9 cellular contexts compared by ENCODE assay signal in genomic region chr4:17811078-17811603, GRCh38. TPM values are rescaled to one million over a fixed set of nuclear protein-coding genes. Genes with fewer than 3 reads are reported as not detected.
DNase-seq lines count a peak whose midpoint lies in the region; ATAC-seq and TF ChIP-seq lines count a peak whose summit lies in the region.
"Had no signal": no experiment of that assay in that cellular context is flagged by ENCODE, and none has a peak within 500 bp of the region (broad histone marks: within the 10 kb centered on the region; RNA-seq: fewer than 3 reads in every experiment).

No MANE protein-coding gene starts in this region.

- no peaks in the 10 kb centered on the region for H3K27me3 ChIP-seq in CD4-positive, CD25-positive, alpha-beta regulatory T cell (ENCODE audit: control insufficient read depth, insufficient read depth, low read length)
- H3K27me3 ChIP-seq in WERI-Rb-1 (ENCODE audit: insufficient read depth, low read depth, severe bottlenecking) (no peaks in the 10 kb centered on the region), heart right ventricle (no peaks in the 10 kb centered on the region), gastrocnemius medialis (no peaks in the 10 kb centered on the region)

- peak overlapping the region; percentile 98 to 100 (median 98) for H3K27ac Mint-ChIP-seq in CD4-positive, CD25-positive, alpha-beta regulatory T cell

- in situ Hi-C loops in gastrocnemius medialis (cut with MboI; ENCODE audit: low sequenced_read_pairs in 4 of 4): loop anchor here (10.0 to 25.0 kb wide), 4 partner anchors 201 to 784 kb away; partner anchors contain the start of gene LCORL (in 2 of the 4)

- H3K4me3 Mint-ChIP-seq in CD4-positive, CD25-positive, alpha-beta regulatory T cell: peak overlapping the region; percentile 94 to 99 (median 97)

- H3K9me3 ChIP-seq in CD4-positive, CD25-positive, alpha-beta regulatory T cell (ENCODE audit: control insufficient read depth in 2 of 2, low read length in 2 of 2): no peaks in the 10 kb centered on the region
- no peaks in the 10 kb centered on the region for H3K9me3 ChIP-seq in WERI-Rb-1 (ENCODE audit: severe bottlenecking)
- no peaks in the 10 kb centered on the region for H3K9me3 ChIP-seq in heart right ventricle
- no peaks in the 10 kb centered on the region for H3K9me3 ChIP-seq in gastrocnemius medialis

- intact Hi-C loops in heart right ventricle (cut with DNase I) (loop anchor here in 7 of 10 donors (2.0 to 10.0 kb wide), 9 partner anchors 196 to 784 kb away; partner anchors contain the start of genes LCORL (in 3 of the 7), LAP3 (in 1 of the 7) and MED28 (in 1 of the 7)), gastrocnemius medialis (cut with DNase I; ENCODE audit: low total_unique reads) (no loop called here)

- TF ChIP-seq CTCF in WERI-Rb-1 (IDR thresholded peaks at IDR 0.05; ENCODE audit: low read depth, low read length) (no peak), heart right ventricle (IDR thresholded peaks at IDR 0.05) (no peak), gastrocnemius medialis (IDR thresholded peaks at IDR 0.05 in 4 of 5, conservative IDR thresholded peaks at IDR 0.05 in 1 of 5) (no peak)

- no peaks in the 10 kb centered on the region for H3K9me3 Mint-ChIP-seq in CD4-positive, CD25-positive, alpha-beta regulatory T cell

- peaks cover 60% of the 10 kb centered on the region for H3K4me1 ChIP-seq in CD4-positive, CD25-positive, alpha-beta regulatory T cell (ENCODE audit: control insufficient read depth, insufficient read depth, low read length, poor library complexity, severe bottlenecking)
- H3K4me1 ChIP-seq in heart right ventricle (peaks cover 0 to 63% (median 41%) of the 10 kb centered on the region in 9 donors), gastrocnemius medialis (peaks cover 43 to 47% of the 10 kb centered on the region in 2 donors)

- H3K36me3 Mint-ChIP-seq in CD4-positive, CD25-positive, alpha-beta regulatory T cell: peaks cover 5% of the 10 kb centered on the region

- H3K27me3 Mint-ChIP-seq in CD4-positive, CD25-positive, alpha-beta regulatory T cell: no peaks in the 10 kb centered on the region

- DNase-seq in CD4-positive, CD25-positive, alpha-beta regulatory T cell: no peak
- DNase-seq in WERI-Rb-1 (peak; percentile 42), heart right ventricle (peak in 1 of 2 donors; percentile 25), gastrocnemius medialis (peak in 1 of 2 donors; percentile 17), GOT3 (lab: John Stamatoyannopoulos, UW) (no peak), NAMALWA (ENCODE audit: low spot score) (no peak)

- ATAC-seq in CD4-positive, CD25-positive, alpha-beta regulatory T cell (ENCODE audit: low read depth in 2 of 2): peak; percentile 7
- ATAC-seq in GM19351 (IDR thresholded peaks at IDR 0.05; ENCODE audit: unreplicated experiment) (peak; percentile 25), HG03280 (IDR thresholded peaks at IDR 0.05; ENCODE audit: unreplicated experiment) (peak; percentile 38), heart right ventricle (peak in 2 of 8 donors; percentile 16 to 56), gastrocnemius medialis (peak in 1 of 2 donors; percentile 1)

- no peaks in the 10 kb centered on the region for H3K36me3 ChIP-seq in CD4-positive, CD25-positive, alpha-beta regulatory T cell (ENCODE audit: control insufficient read depth, insufficient read depth, low read length)
- H3K36me3 ChIP-seq in WERI-Rb-1 (peaks cover 71% of the 10 kb centered on the region), heart right ventricle (no peaks in the 10 kb centered on the region), gastrocnemius medialis (no peaks in the 10 kb centered on the region)

- H3K4me1 Mint-ChIP-seq in CD4-positive, CD25-positive, alpha-beta regulatory T cell: peaks cover 34 to 62% (median 37%) of the 10 kb centered on the region in 4 donors

- H3K27ac ChIP-seq in CD4-positive, CD25-positive, alpha-beta regulatory T cell (ENCODE audit: insufficient read depth, low read length, poor library complexity, severe bottlenecking): peak overlapping the region; percentile 96
- H3K27ac ChIP-seq in WERI-Rb-1: peak overlapping the region; percentile 95
- H3K27ac ChIP-seq in heart right ventricle: peak overlapping the region in 2 of 10 donors; percentile 97
- peak overlapping the region in 2 of 4 donors; percentile 19 to 94 for H3K27ac ChIP-seq in gastrocnemius medialis

- no peak for TF ChIP-seq POLR2A in gastrocnemius medialis (IDR thresholded peaks at IDR 0.05)

- 0 to 1% methylated on average over 36 to 48 of the region's 48 CpGs for WGBS in heart right ventricle, 2 donors

- peak overlapping the region; percentile 93 for H3K4me3 ChIP-seq in CD4-positive, CD25-positive, alpha-beta regulatory T cell (ENCODE audit: low read depth, low read length)
- H3K4me3 ChIP-seq in WERI-Rb-1 (ENCODE audit: low read depth, low read length): peak overlapping the region; percentile 94
- H3K4me3 ChIP-seq in heart right ventricle: peak overlapping the region; percentile 63 to 91 (median 84)
- H3K4me3 ChIP-seq in gastrocnemius medialis: peak overlapping the region; percentile 78 to 91 (median 84)

RNA-seq across cellular contexts. Expression of gene NCAPG, which starts 0.4 kb away (rescaled TPM):
- total RNA-seq in CD4-positive, CD25-positive, alpha-beta regulatory T cell: 1.8 TPM
- 1 to 10 TPM; 1.0 to 4.5 (median 2.6) TPM for polyA plus RNA-seq in CD4-positive, CD25-positive, alpha-beta regulatory T cell
- total RNA-seq in heart right ventricle (1 to 10 TPM in 2 of 10 donors, under 1 TPM in 8; 0.08 to 3.6 (median 0.33) TPM), gastrocnemius medialis (under 1 TPM in 3 of 4 donors, not detected in 1; 0.25 to 0.49 (median 0.33) TPM)
- under 1 TPM; 0.12 to 0.29 TPM for polyA plus RNA-seq in heart right ventricle

RNA-seq across cellular contexts. Expression of gene DCAF16, which starts 0.6 kb away (rescaled TPM):
- total RNA-seq in CD4-positive, CD25-positive, alpha-beta regulatory T cell: 82.3 TPM
- polyA plus RNA-seq in CD4-positive, CD25-positive, alpha-beta regulatory T cell: 10 to 100 TPM; 16.8 to 28.4 (median 17.7) TPM
- total RNA-seq in heart right ventricle (10 to 100 TPM; 15.7 to 22.0 (median 19.7) TPM), gastrocnemius medialis (10 to 100 TPM in 2 of 4 donors, 1 to 10 TPM in 2; 5.8 to 12.3 (median 8.2) TPM)
- 1 to 10 TPM; 5.6 to 8.6 TPM for polyA plus RNA-seq in heart right ventricle

RNA-seq across cellular contexts. Expression of gene FAM184B, which starts 29.7 kb away (rescaled TPM):
- not detected for total RNA-seq in CD4-positive, CD25-positive, alpha-beta regulatory T cell
- under 1 TPM in 1 of 4 donors, not detected in 3; 0.03 TPM for polyA plus RNA-seq in CD4-positive, CD25-positive, alpha-beta regulatory T cell
- total RNA-seq in heart right ventricle: not detected
- polyA plus RNA-seq in heart right ventricle: under 1 TPM; 0.01 to 0.07 TPM
- total RNA-seq in gastrocnemius medialis: under 1 TPM in 3 of 4 donors, not detected in 1; 0.11 to 0.53 (median 0.49) TPM
- total RNA-seq: T-helper 1 cell treated with Interleukin-12 subunit alpha and Interleukin-12 subunit beta and Interleukin-4 antibody, amounts not matched to agents 30 ng/mL and 1 ng/mL, for 36 hours had no signal
